Comparison of ENCODE assay signal across 10 cellular contexts in the genomic region with DNA sequence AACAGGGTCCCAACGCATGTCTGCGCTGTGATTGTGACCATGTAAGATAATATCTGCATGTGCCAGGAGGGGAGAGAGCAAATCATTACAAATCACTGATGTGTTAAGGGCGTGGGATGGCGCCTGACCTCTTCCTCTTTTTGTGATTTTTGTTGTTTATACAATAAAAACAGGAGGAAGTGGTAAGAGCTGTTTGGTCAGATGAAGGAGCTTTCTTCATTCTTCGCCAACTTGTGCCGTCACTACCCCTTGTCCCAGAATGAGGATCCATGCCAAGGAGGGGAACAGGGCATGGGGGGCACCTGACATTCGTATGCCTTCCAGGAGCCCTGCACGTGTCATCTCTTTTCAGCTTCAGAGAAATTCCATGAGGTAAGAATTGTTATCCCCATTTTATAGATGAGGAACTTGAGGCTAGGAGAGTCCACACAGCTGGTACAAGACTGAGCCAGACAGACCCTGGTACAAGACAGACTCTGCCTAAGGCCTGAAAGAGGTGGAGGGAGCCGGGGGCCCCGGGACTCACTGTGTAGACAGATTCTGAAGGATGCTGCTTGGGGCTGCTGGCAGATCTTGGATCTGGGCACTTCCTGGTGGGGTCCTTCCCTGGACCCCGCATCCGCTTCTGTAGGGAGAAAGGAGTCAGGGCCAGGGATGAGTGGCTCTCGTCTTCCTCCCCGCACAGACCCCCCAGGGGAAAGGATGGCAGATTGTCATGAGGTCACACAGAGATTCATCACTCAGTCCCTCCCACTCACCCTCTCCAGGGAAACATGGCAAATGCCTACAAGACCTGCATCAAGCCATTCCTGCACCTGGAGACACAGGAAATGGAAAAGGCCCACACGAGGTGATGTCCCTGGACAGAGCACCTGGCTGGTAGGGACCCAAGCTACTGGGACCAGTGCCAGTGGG. TPM values are rescaled to one million over a fixed set of nuclear protein-coding genes. Genes with fewer than 3 reads are reported as not detected.
A peak's percentile ranks its signal among the peaks of the same experiment; 100 is the strongest.
DNase-seq lines count a peak whose midpoint lies in the region; ATAC-seq, FAIRE-seq and TF ChIP-seq lines count a peak whose summit lies in the region.
"Had no signal": no experiment of that assay in that cellular context is flagged by ENCODE, and none has a peak within 500 bp of the region (broad histone marks: within the 10 kb centered on the region; RNA-seq: fewer than 3 reads in every experiment).

No MANE protein-coding gene starts in this region.

- no peak overlapping the region for H2AFZ ChIP-seq in HepG2 (ENCODE audit: low read length)

- TF ChIP-seq EP300 in HepG2 (IDR thresholded peaks at IDR 0.05; ENCODE audit: low read depth in 2 of 2, low read length in 2 of 2), result no peak
- TF ChIP-seq EP300 in HepG2 (CRISPR knock-in tag; IDR thresholded peaks at IDR 0.05; ENCODE audit: borderline replicate concordance), result no peak

- POLR2A ChIA-PET in HepG2 (lab: Yijun Ruan, JAX), result no interaction called here

- DNase-seq in HepG2 (ENCODE audit: low spot score) (no peak), SIG-M5 (lab: John Stamatoyannopoulos, UW) (peak; percentile 24), left ventricle myocardium superior (no peak), upper lobe of right lung (no peak), foreskin keratinocyte (no peak)
- DNase-seq in stimulated activated CD4-positive, alpha-beta T cell treated with anti-CD3 and anti-CD28 coated beads, Interleukin-2, amount 100 ng/mL, for 24 hours, result no peak
- DNase-seq: activated effector memory CD4-positive, alpha-beta T cell treated with anti-CD3 and anti-CD28 coated beads, Interleukin-2, amount 50 U/mL, for 16 hours had no signal

- no peak overlapping the region for H3K4me2 ChIP-seq in HepG2 (ENCODE audit: low read depth, low read length)

- H3K27ac ChIP-seq in liver (ENCODE audit: low read depth in 1 of 2, low read length in 2 of 2), result peak overlapping the region; percentile 41 to 61
- no peak overlapping the region for H3K27ac ChIP-seq in HepG2 (ENCODE audit: extremely low read length, insufficient read depth, low read length)
- H3K27ac ChIP-seq in upper lobe of right lung, result peak overlapping the region; percentile 36
- H3K27ac ChIP-seq in foreskin keratinocyte, result no peak overlapping the region
- H3K27ac ChIP-seq: SJSA1 had no signal

- no peak for FAIRE-seq in HepG2 (lab: Jason Lieb, UNC)

- no peaks in the 10 kb centered on the region for H3K79me2 ChIP-seq in HepG2 (ENCODE audit: insufficient read depth, low read length)

- H3K4me3 ChIP-seq in liver (ENCODE audit: low read depth in 1 of 3, low read length in 3 of 3), result no peak overlapping the region
- H3K4me3 ChIP-seq in HepG2 (replicated peaks in 1 of 3; ENCODE audit: insufficient read depth in 1 of 3, low read depth in 2 of 3, low read length in 3 of 3), result no peak overlapping the region
- H3K4me3 ChIP-seq in upper lobe of right lung, result no peak overlapping the region
- H3K4me3 ChIP-seq: SJSA1 had no signal

- H3K4me1 ChIP-seq in liver (ENCODE audit: control insufficient read depth in 4 of 4, insufficient read depth in 4 of 4, low read length in 3 of 4) (peaks cover 0 to 2% (median 0%) of the 10 kb centered on the region in 4 donors), HepG2 (ENCODE audit: insufficient read depth, low read length) (no peaks in the 10 kb centered on the region), upper lobe of right lung (peaks cover 8% of the 10 kb centered on the region), foreskin keratinocyte (no peaks in the 10 kb centered on the region)
- H3K4me1 ChIP-seq: SJSA1 had no signal

- no peak overlapping the region for H3K9ac ChIP-seq in liver (ENCODE audit: low read depth in 1 of 2, low read length in 2 of 2)
- no peak overlapping the region for H3K9ac ChIP-seq in HepG2 (ENCODE audit: insufficient read depth, low read depth, low read length)

- no peak for ATAC-seq in HepG2
- peak; percentile 67 for ATAC-seq in left ventricle myocardium superior
- peak; percentile 81 for ATAC-seq in upper lobe of right lung
- no peak for ATAC-seq in SK-N-SH treated with all-trans-retinoic acid at 6 μM for 48 hours
- ATAC-seq in foreskin keratinocyte, result no peak

- no peaks in the 10 kb centered on the region for H3K27me3 ChIP-seq in liver (ENCODE audit: control insufficient read depth in 4 of 4, insufficient read depth in 4 of 4, low read length in 3 of 4)
- H3K27me3 ChIP-seq in HepG2 (ENCODE audit: control insufficient read depth in 1 of 2, insufficient read depth in 2 of 2, low read length in 2 of 2), result peaks cover 0 to 11% of the 10 kb centered on the region in 2 experiments; a peak in 3 of 5 replicates
- H3K27me3 ChIP-seq in upper lobe of right lung, result no peaks in the 10 kb centered on the region
- H3K27me3 ChIP-seq in foreskin keratinocyte, result peaks cover 28% of the 10 kb centered on the region
- H3K27me3 ChIP-seq: SJSA1 had no signal

- WGBS in liver, result 75% methylated on average over 15 of the region's 15 CpGs
- 50% methylated on average over 12 of the region's 15 CpGs for WGBS in HepG2 (ENCODE audit: low lambda C conversion rate)

- in situ Hi-C loops in HepG2 (cut with HindIII; ENCODE audit: extremely low pct_ligation_motif_present, low pct_unique_long_range_greater_than_20kb), result no loop called here

- H3K9me3 ChIP-seq in liver (ENCODE audit: control insufficient read depth in 4 of 4, low read length in 3 of 4), result no peaks in the 10 kb centered on the region
- H3K9me3 ChIP-seq in HepG2 (ENCODE audit: low read length), result no peaks in the 10 kb centered on the region
- H3K9me3 ChIP-seq in upper lobe of right lung, result no peaks in the 10 kb centered on the region
- H3K9me3 ChIP-seq: SJSA1 had no signal

- no peaks in the 10 kb centered on the region for H4K20me1 ChIP-seq in HepG2 (ENCODE audit: insufficient read depth, low read length)

- intact Hi-C loops in HepG2 (cut with micrococcal nuclease; ENCODE audit: unreplicated experiment) (no loop called here), left ventricle myocardium superior (cut with micrococcal nuclease) (no loop called here), upper lobe of right lung (cut with DNase I) (no loop called here)

- TF ChIP-seq RAD21 in liver (IDR thresholded peaks at IDR 0.05) (no peak), HepG2 (CRISPR knock-in tag; IDR thresholded peaks at IDR 0.05) (no peak)

- BruUV-seq in HepG2 (replicated peaks; lab: Mats Ljungman, UMichigan), result no TSS peak

- H3K36me3 ChIP-seq in liver (ENCODE audit: control insufficient read depth in 4 of 4, insufficient read depth in 3 of 4, low read depth in 1 of 4, low read length in 3 of 4) (no peaks in the 10 kb centered on the region), HepG2 (replicated peaks in 1 of 2; ENCODE audit: control insufficient read depth in 1 of 2, insufficient read depth in 2 of 2, low read length in 2 of 2) (no peaks in the 10 kb centered on the region), upper lobe of right lung (no peaks in the 10 kb centered on the region)
- H3K36me3 ChIP-seq: SJSA1 had no signal

- CTCF ChIA-PET in HepG2 (lab: Yijun Ruan, JAX; ENCODE audit: low intra/inter-chr PET ratio, low total read pairs), result no interaction called here

- TF ChIP-seq CTCF in liver (IDR thresholded peaks at IDR 0.05; ENCODE audit: low read depth, low read length, missing input control), result no peak
- no peak for TF ChIP-seq CTCF in HepG2 (CRISPR knock-in tag; IDR thresholded peaks at IDR 0.05)
- TF ChIP-seq CTCF in upper lobe of right lung (IDR thresholded peaks at IDR 0.05), result no peak
- TF ChIP-seq CTCF in foreskin keratinocyte (conservative IDR thresholded peaks at IDR 0.05), result no peak

- no peak for TF ChIP-seq POLR2A in HepG2 (IDR thresholded peaks at IDR 0.05; ENCODE audit: insufficient read depth in 1 of 2, low read depth in 2 of 2, low read length in 2 of 2)

TF ChIP-seq in liver, 16 proteins besides CTCF, POLR2A, EP300 and RAD21 (continues in another document):
- TF ChIP-seq, protein P1, sequence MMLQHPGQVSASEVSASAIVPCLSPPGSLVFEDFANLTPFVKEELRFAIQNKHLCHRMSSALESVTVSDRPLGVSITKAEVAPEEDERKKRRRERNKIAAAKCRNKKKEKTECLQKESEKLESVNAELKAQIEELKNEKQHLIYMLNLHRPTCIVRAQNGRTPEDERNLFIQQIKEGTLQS (IDR thresholded peaks at IDR 0.05), result no peak

TF ChIP-seq in HepG2, 621 proteins besides CTCF, POLR2A, EP300 and RAD21 (continues in another document):
- TF ChIP-seq ARNTL (CRISPR knock-in tag; IDR thresholded peaks at IDR 0.05) (no peak), HMGA1 (CRISPR knock-in tag; conservative IDR thresholded peaks at IDR 0.05) (no peak), NKX3-1 (CRISPR knock-in tag; IDR thresholded peaks at IDR 0.05) (no peak)

RNA-seq across cellular contexts. Expression of a gene that starts 34.6 kb away (rescaled TPM):
- 1 to 10 TPM; 3.5 to 3.8 TPM for total RNA-seq in liver
- 1 to 10 TPM in 1 of 2 donors, under 1 TPM in 1; 0.36 to 1.7 TPM for polyA plus RNA-seq in liver
- total RNA-seq in HepG2 (2016; rRNA removed; fragmentation: Illumina TruSeq; extraction: Trizol), result not detected in 2 replicates
- total RNA-seq in HepG2 (2016; cell fraction: cytosol; rRNA removed; fragmentation: Illumina TruSeq; extraction: Trizol; ENCODE audit: low read depth), result not detected in 2 replicates
- not detected in 2 replicates for total RNA-seq in HepG2 (2016; cell fraction: insoluble cytoplasmic fraction; rRNA removed; fragmentation: Illumina TruSeq; extraction: Trizol)
- total RNA-seq in HepG2 (2016; cell fraction: membrane; rRNA removed; fragmentation: Illumina TruSeq; extraction: Trizol), result not detected in 2 replicates
- total RNA-seq in HepG2 (2016; cell fraction: nucleus; rRNA removed; fragmentation: Illumina TruSeq; extraction: Trizol), result not detected in 2 replicates
- 0.03 and 0.10 TPM in 2 replicates for polyA plus RNA-seq in HepG2 (2011; rRNA removed)
- polyA plus RNA-seq in HepG2 (2011; cell fraction: cytosol; rRNA removed), result 0.01 TPM in 2 replicates
- 0.05 TPM in 1 of 2 replicates, not detected in the other for polyA plus RNA-seq in HepG2 (2011; cell fraction: nucleus; rRNA removed)
- polyA plus RNA-seq in HepG2 (2012), result 0.24 and 0.35 TPM in 2 replicates
- not detected in 2 replicates for polyA plus RNA-seq in HepG2 (2016; cell fraction: cytosol; fragmentation: Illumina TruSeq; extraction: Trizol; ENCODE audit: low read depth)
- not detected in 2 replicates for polyA plus RNA-seq in HepG2 (2016; cell fraction: insoluble cytoplasmic fraction; fragmentation: Illumina TruSeq; extraction: Trizol; ENCODE audit: low read depth)
- not detected in 2 replicates for polyA plus RNA-seq in HepG2 (2016; cell fraction: membrane; fragmentation: Illumina TruSeq; extraction: Trizol; ENCODE audit: low read depth)
- polyA plus RNA-seq in HepG2 (2016; cell fraction: nucleus; fragmentation: Illumina TruSeq; extraction: Trizol; ENCODE audit: insufficient read depth, low read depth), result not detected in 2 replicates
- 0.05 TPM in 1 of 2 replicates, not detected in the other for polyA minus RNA-seq in HepG2 (2011; rRNA and poly(A)+ RNA removed; ENCODE audit: low replicate concordance)
- not detected in 2 replicates for polyA minus RNA-seq in HepG2 (2011; cell fraction: cytosol; rRNA and poly(A)+ RNA removed)
- not detected in 2 replicates for polyA minus RNA-seq in HepG2 (2011; cell fraction: nucleus; rRNA and poly(A)+ RNA removed)
- 2.0 TPM for total RNA-seq in left ventricle myocardium superior
- 12.6 TPM for total RNA-seq in upper lobe of right lung
- not detected in 2 replicates for total RNA-seq in foreskin keratinocyte
- not detected in 2 replicates for polyA plus RNA-seq in foreskin keratinocyte
- total RNA-seq: SJSA1 had no signal

Comparison
In these comparisons a context has a peak if more than half of its experiments do, and no peak if none do; other contexts are left out.
1. H3K27ac ChIP-seq: peak in liver (2 of 2) and upper lobe of right lung (single experiment); none in HepG2 (single experiment) and foreskin keratinocyte (single experiment).
2. ATAC-seq: peak in left ventricle myocardium superior (single experiment) and upper lobe of right lung (single experiment); none in HepG2 (single experiment), SK-N-SH treated with all-trans-retinoic acid at 6 μM for 48 hours (single experiment) and foreskin keratinocyte (single experiment).